8 cellular contexts compared by ENCODE assay signal in the genomic region with DNA sequence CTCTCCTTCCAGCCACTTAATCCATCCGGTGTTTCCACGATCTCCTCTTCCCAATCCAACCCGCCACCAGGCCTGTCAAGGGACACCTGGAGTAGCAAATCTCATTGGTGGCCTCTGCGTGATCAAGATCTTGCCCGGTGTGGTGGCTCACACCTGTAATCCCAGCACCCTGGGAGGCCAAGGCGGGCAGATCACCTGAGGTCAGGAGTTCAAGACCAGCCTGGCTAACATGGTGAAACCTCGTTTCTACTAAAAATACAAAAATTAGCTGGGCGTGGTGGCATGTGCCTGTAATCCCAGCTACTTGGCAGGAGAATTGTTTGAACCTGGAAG.
DNase-seq lines count a peak whose midpoint lies in the region; ATAC-seq and TF ChIP-seq lines count a peak whose summit lies in the region.
"Not testable (repeated sequence)": the region's sequence is repeated elsewhere in the genome, so short reads cannot be mapped to it uniquely, and the experiment has no call there.

No MANE protein-coding gene starts in this region.

- H4K20me1 ChIP-seq in BLaER1 treated with 17β-estradiol and CSF1 and Interleukin-3, amounts not matched to agents 10 nM and 100 nM, result not testable (repeated sequence)

- H3K27ac ChIP-seq in BLaER1 treated with 17β-estradiol and CSF1 and Interleukin-3, amounts not matched to agents 10 nM and 100 nM, result not testable (repeated sequence)
- peak overlapping the region; percentile 8 for H3K27ac ChIP-seq in cingulate gyrus (ENCODE audit: low read depth, low read length)
- peak overlapping the region; percentile 59 to 80 (median 78) for H3K27ac ChIP-seq in esophagus squamous epithelium
- peak overlapping the region; percentile 74 to 85 for H3K27ac ChIP-seq in right atrium auricular region
- H3K27ac ChIP-seq in skeletal muscle tissue (ENCODE audit: low read depth, low read length), result peak overlapping the region; percentile 84
- H3K27ac ChIP-seq in suprapubic skin, result peak overlapping the region; percentile 39
- peak overlapping the region in 3 of 4 donors; percentile 36 to 78 (median 76) for H3K27ac ChIP-seq in upper lobe of left lung

- not testable (repeated sequence) for H3K9me3 Mint-ChIP-seq in nephron

- not testable (repeated sequence) for H3K4me3 ChIP-seq in BLaER1 treated with 17β-estradiol and CSF1 and Interleukin-3, amounts not matched to agents 10 nM and 100 nM; esophagus squamous epithelium; right atrium auricular region; skeletal muscle tissue (ENCODE audit: low read length in 3 of 3); suprapubic skin; upper lobe of left lung

- not testable (repeated sequence) for TF ChIP-seq EP300 in suprapubic skin (IDR thresholded peaks at IDR 0.05); upper lobe of left lung (IDR thresholded peaks at IDR 0.05)

- H3K4me1 Mint-ChIP-seq in nephron, result peaks cover 37% of the 10 kb centered on the region

- not testable (repeated sequence) for H3K36me3 Mint-ChIP-seq in nephron (ENCODE audit: low read depth)

- peak overlapping the region in 6 of 11 experiments; percentile 5 to 38 (median 16); a peak in 6 of 22 replicates for H3K4me2 ChIP-seq in BLaER1 treated with 17β-estradiol and CSF1 and Interleukin-3, amounts not matched to agents 10 nM and 100 nM

- TF ChIP-seq CTCF in esophagus squamous epithelium (IDR thresholded peaks at IDR 0.05); right atrium auricular region (IDR thresholded peaks at IDR 0.05); nephron (IDR thresholded peaks at IDR 0.05; ENCODE audit: unreplicated experiment in 3 of 3); suprapubic skin (IDR thresholded peaks at IDR 0.05); upper lobe of left lung (IDR thresholded peaks at IDR 0.05): not testable (repeated sequence)

- not testable (repeated sequence) for H3K9me3 ChIP-seq in BLaER1 treated with 17β-estradiol and CSF1 and Interleukin-3, amounts not matched to agents 10 nM and 100 nM (replicated peaks in 1 of 11); esophagus squamous epithelium; right atrium auricular region; skeletal muscle tissue (ENCODE audit: control insufficient read depth in 3 of 3, low read length in 3 of 3); suprapubic skin; upper lobe of left lung

- H3K36me3 ChIP-seq in BLaER1 treated with 17β-estradiol and CSF1 and Interleukin-3, amounts not matched to agents 10 nM and 100 nM; esophagus squamous epithelium; right atrium auricular region; skeletal muscle tissue (ENCODE audit: control insufficient read depth in 3 of 3, insufficient read depth in 3 of 3, low read length in 3 of 3); suprapubic skin; upper lobe of left lung: not testable (repeated sequence)

- peak overlapping the region in 2 of 3 experiments; percentile 32 to 99 for H3K27ac Mint-ChIP-seq in nephron

- not testable (repeated sequence) for ATAC-seq in upper lobe of left lung (ENCODE audit: low FRiP score in 2 of 2)

- not testable (repeated sequence) for TF ChIP-seq POLR2A in esophagus squamous epithelium (IDR thresholded peaks at IDR 0.05); suprapubic skin (IDR thresholded peaks at IDR 0.05); upper lobe of left lung (IDR thresholded peaks at IDR 0.05)

- not testable (repeated sequence) for H3K4me1 ChIP-seq in BLaER1 treated with 17β-estradiol and CSF1 and Interleukin-3, amounts not matched to agents 10 nM and 100 nM; suprapubic skin
- H3K4me1 ChIP-seq in esophagus squamous epithelium (peaks cover 0 to 33% (median 3%) of the 10 kb centered on the region in 3 donors), right atrium auricular region (peaks cover 0 to 19% of the 10 kb centered on the region in 2 donors), skeletal muscle tissue (ENCODE audit: control insufficient read depth in 3 of 3, insufficient read depth in 3 of 3, low read length in 3 of 3) (peaks cover 11 to 28% (median 19%) of the 10 kb centered on the region in 3 donors), upper lobe of left lung (peaks cover 0 to 17% (median 0%) of the 10 kb centered on the region in 4 donors)

- not testable (repeated sequence) for H3K27me3 ChIP-seq in BLaER1 treated with 17β-estradiol and CSF1 and Interleukin-3, amounts not matched to agents 10 nM and 100 nM; esophagus squamous epithelium; right atrium auricular region; skeletal muscle tissue (ENCODE audit: control insufficient read depth in 3 of 3, insufficient read depth in 3 of 3, low read length in 3 of 3); suprapubic skin; upper lobe of left lung

- not testable (repeated sequence) for H3K27me3 Mint-ChIP-seq in nephron (ENCODE audit: low read depth)

- DNase-seq in esophagus squamous epithelium (lab: John Stamatoyannopoulos, UW); right atrium auricular region (ENCODE audit: low spot score); suprapubic skin (ENCODE audit: low spot score in 2 of 2); upper lobe of left lung: not testable (repeated sequence)

- intact Hi-C loops in esophagus squamous epithelium (cut with DNase I), result not testable (repeated sequence)

- H3K4me3 Mint-ChIP-seq in nephron, result not testable (repeated sequence)

- 0 out of 22 replicates have a peak overlapping the region, but pooled peaks of 1 of the 11 experiments have one; percentile 17 for H3K9ac ChIP-seq in BLaER1 treated with 17β-estradiol and CSF1 and Interleukin-3, amounts not matched to agents 10 nM and 100 nM
- H3K9ac ChIP-seq in skeletal muscle tissue (ENCODE audit: low read depth in 1 of 3, low read length in 3 of 3), result not testable (repeated sequence)

- 53 to 76% methylated on average over 5 to 8 of the region's 8 CpGs for WGBS in esophagus squamous epithelium, 2 donors
- WGBS in suprapubic skin, result 84% methylated on average over 8 of the region's 8 CpGs
- WGBS in upper lobe of left lung, 2 donors, result 79 to 87% methylated on average over 8 of the region's 8 CpGs
